In genomic region chr16:3149630-3150345, GRCh38 we compare ENCODE assay signal across 8 cellular contexts. TPM values are rescaled to one million over a fixed set of nuclear protein-coding genes. Genes with fewer than 3 reads are reported as not detected.
A peak's percentile ranks its signal among the peaks of the same experiment; 100 is the strongest.
DNase-seq lines count a peak whose midpoint lies in the region; ATAC-seq and TF ChIP-seq lines count a peak whose summit lies in the region.

No MANE protein-coding gene starts in this region.

- peaks cover 30% of the 10 kb centered on the region for H3K27me3 Mint-ChIP-seq in endothelial cell (ENCODE audit: unreplicated experiment)
- peaks cover 5% of the 10 kb centered on the region for H3K27me3 Mint-ChIP-seq in stimulated activated naive CD8-positive, alpha-beta T cell treated with anti-CD3 and anti-CD28 coated beads, Interleukin-15, Interleukin-2, amounts not matched to agents 100 ng/mL and 50 ng/mL, for 24 hours

- H3K4me3 ChIP-seq in NB4 (ENCODE audit: low read depth, low read length) = peak overlapping the region; percentile 68

- ATAC-seq in GM21360 (IDR thresholded peaks at IDR 0.05; ENCODE audit: unreplicated experiment) (peak; percentile 3), GM21367 (IDR thresholded peaks at IDR 0.05; ENCODE audit: unreplicated experiment) (no peak)

- no peak overlapping the region for H3K27ac Mint-ChIP-seq in endothelial cell (ENCODE audit: unreplicated experiment)
- H3K27ac Mint-ChIP-seq in stimulated activated naive CD8-positive, alpha-beta T cell treated with anti-CD3 and anti-CD28 coated beads, Interleukin-15, Interleukin-2, amounts not matched to agents 100 ng/mL and 50 ng/mL, for 24 hours = peak overlapping the region; percentile 84

- DNase-seq in CMK (ENCODE audit: low read depth) (peak; percentile 73), NB4 (ENCODE audit: low read depth) (peak; percentile 88), endothelial cell (ENCODE audit: low spot score) (peak; percentile 79), medulla oblongata (ENCODE audit: extremely low spot score) (peak; percentile 45)
- DNase-seq in activated CD4-positive, alpha-beta T cell treated with anti-CD3 and anti-CD28 coated beads, Interleukin-2, amount 50 U/mL, for 1 hour = peak; percentile 39

- TF ChIP-seq CTCF in NB4 (IDR thresholded peaks at IDR 0.05; ENCODE audit: low read depth, low read length) (peak; percentile 44), endothelial cell (IDR thresholded peaks at IDR 0.05; ENCODE audit: unreplicated experiment) (no peak)

- H3K36me3 Mint-ChIP-seq in endothelial cell (ENCODE audit: low read depth, unreplicated experiment) = peaks cover 6% of the 10 kb centered on the region
- peaks cover 5% of the 10 kb centered on the region for H3K36me3 Mint-ChIP-seq in stimulated activated naive CD8-positive, alpha-beta T cell treated with anti-CD3 and anti-CD28 coated beads, Interleukin-15, Interleukin-2, amounts not matched to agents 100 ng/mL and 50 ng/mL, for 24 hours (ENCODE audit: low read depth)

- TF ChIP-seq POLR2A in NB4 (IDR thresholded peaks at IDR 0.05; ENCODE audit: extremely low read depth, insufficient read length) = no peak

- peak overlapping the region; percentile 90 for H3K4me3 Mint-ChIP-seq in endothelial cell (ENCODE audit: unreplicated experiment)
- H3K4me3 Mint-ChIP-seq in stimulated activated naive CD8-positive, alpha-beta T cell treated with anti-CD3 and anti-CD28 coated beads, Interleukin-15, Interleukin-2, amounts not matched to agents 100 ng/mL and 50 ng/mL, for 24 hours = peak overlapping the region; percentile 86

- H3K4me1 Mint-ChIP-seq in endothelial cell (ENCODE audit: unreplicated experiment) = peaks cover 11% of the 10 kb centered on the region
- H3K4me1 Mint-ChIP-seq in stimulated activated naive CD8-positive, alpha-beta T cell treated with anti-CD3 and anti-CD28 coated beads, Interleukin-15, Interleukin-2, amounts not matched to agents 100 ng/mL and 50 ng/mL, for 24 hours (ENCODE audit: low read depth) = peaks cover 31% of the 10 kb centered on the region

- no peaks in the 10 kb centered on the region for H3K9me3 Mint-ChIP-seq in endothelial cell (ENCODE audit: unreplicated experiment)
- no peaks in the 10 kb centered on the region for H3K9me3 Mint-ChIP-seq in stimulated activated naive CD8-positive, alpha-beta T cell treated with anti-CD3 and anti-CD28 coated beads, Interleukin-15, Interleukin-2, amounts not matched to agents 100 ng/mL and 50 ng/mL, for 24 hours

RNA-seq across cellular contexts. Expression of gene ZNF213, which starts 15.0 kb away (rescaled TPM):
- 10.1 TPM for total RNA-seq in endothelial cell (ENCODE audit: unreplicated experiment)

RNA-seq across cellular contexts. Expression of gene ZNF205, which starts 37.4 kb away (rescaled TPM):
- 22.8 TPM for total RNA-seq in endothelial cell (ENCODE audit: unreplicated experiment)

RNA-seq across cellular contexts. Expression of gene OR1F1, which starts 38.2 kb away (rescaled TPM):
- total RNA-seq in endothelial cell (ENCODE audit: unreplicated experiment) = not detected

RNA-seq across cellular contexts. Expression of gene ZSCAN10, which starts 50.7 kb away (rescaled TPM):
- total RNA-seq in endothelial cell (ENCODE audit: unreplicated experiment) = 50.7 TPM
